ENCODE assay signal across 1 cellular context in genomic region chr18:56691530-56691929, GRCh38.
TF ChIP-seq lines count a peak whose summit lies in the region.

No MANE protein-coding gene starts in this region.

TF ChIP-seq in SK-N-SH, 30 proteins besides CTCF, POLR2A, EP300 and RAD21 (continued from another document):
- TF ChIP-seq IRF3 (IDR thresholded peaks at IDR 0.05; ENCODE audit: low read depth, low read length) (no peak), PBX3 (IDR thresholded peaks at IDR 0.05) (peak; percentile 39; the same call in 1 of the 2 replicates), GABPA (IDR thresholded peaks at IDR 0.05; ENCODE audit: low read depth) (no peak)
